15 cellular contexts compared by ENCODE assay signal in the genomic region with DNA sequence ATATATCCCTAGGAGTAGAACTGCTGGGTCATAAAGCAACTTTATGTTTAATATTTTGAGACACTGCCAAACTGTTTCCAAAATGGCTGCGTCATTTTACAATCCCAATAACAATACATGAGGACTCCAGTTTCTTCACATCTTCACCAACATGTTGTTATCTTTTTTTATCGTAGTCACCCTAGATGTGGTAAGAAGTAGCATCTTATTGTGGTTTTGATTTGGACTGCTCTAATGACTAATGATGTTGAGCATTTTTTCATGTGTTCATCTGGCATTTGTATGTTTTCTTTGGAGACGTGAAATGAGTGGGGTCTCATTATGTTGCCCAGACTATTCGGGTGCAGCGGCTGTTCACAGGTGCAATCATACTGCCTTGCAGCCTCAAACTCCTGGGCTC.
"Had no signal": no experiment of that assay in that cellular context is flagged by ENCODE, and none has a peak within 500 bp of the region (broad histone marks: within the 10 kb centered on the region; RNA-seq: fewer than 3 reads in every experiment).

No MANE protein-coding gene starts in this region.

- H3K27ac ChIP-seq: colonic mucosa, heart left ventricle, lower lobe of right lung, spleen, testis, upper lobe of right lung had no signal

- H3K4me1 ChIP-seq: colonic mucosa, lower lobe of right lung, spleen, testis, upper lobe of right lung had no signal

- DNase-seq: activated CD4-positive, alpha-beta T cell treated with anti-CD3 and anti-CD28 coated beads, Interleukin-2, amount 10 ng/mL, durations not matched to agents 7 days and 5 days; activated CD4-positive, CD25-positive, alpha-beta regulatory T cell; colonic mucosa; heart left ventricle; left cardiac atrium; lower lobe of right lung; spleen; stimulated activated naive CD8-positive, alpha-beta T cell treated with anti-CD3 and anti-CD28 coated beads, Interleukin-15, amount 100 ng/mL, for 72 hours; testis; upper lobe of right lung had no signal

- H3K4me1 Mint-ChIP-seq: activated CD4-positive, alpha-beta T cell treated with anti-CD3 and anti-CD28 coated beads, Interleukin-2, amount 10 ng/mL, durations not matched to agents 7 days and 5 days; mesothelial cell of epicardium; stimulated activated naive CD8-positive, alpha-beta T cell treated with anti-CD3 and anti-CD28 coated beads, Interleukin-15, amount 100 ng/mL, for 72 hours had no signal

- H3K4me3 Mint-ChIP-seq: activated CD4-positive, alpha-beta T cell treated with anti-CD3 and anti-CD28 coated beads, Interleukin-2, amount 10 ng/mL, durations not matched to agents 7 days and 5 days; activated T-helper 1 cell treated with anti-CD3 and anti-CD28 coated beads, Interleukin-12 subunit alpha, Interleukin-12 subunit beta, Interleukin-2, Interleukin-4 antibody, amounts not matched to agents 30 ng/mL and 10 ng/mL and 1 ng/mL, durations not matched to agents 14 hours and 24 hours and 36 hours; mesothelial cell of epicardium; stimulated activated naive CD8-positive, alpha-beta T cell treated with anti-CD3 and anti-CD28 coated beads, Interleukin-15, amount 100 ng/mL, for 72 hours; T-helper 2 cell treated with Interferon-gamma antibody and Interleukin-4, amounts not matched to agents 5 μg/mL and 100 μg/mL, for 36 hours had no signal

- H3K27ac Mint-ChIP-seq: activated CD4-positive, alpha-beta T cell treated with anti-CD3 and anti-CD28 coated beads, Interleukin-2, amount 10 ng/mL, durations not matched to agents 7 days and 5 days; activated T-helper 1 cell treated with anti-CD3 and anti-CD28 coated beads, Interleukin-12 subunit alpha, Interleukin-12 subunit beta, Interleukin-2, Interleukin-4 antibody, amounts not matched to agents 30 ng/mL and 10 ng/mL and 1 ng/mL, durations not matched to agents 14 hours and 24 hours and 36 hours; mesothelial cell of epicardium; stimulated activated naive CD8-positive, alpha-beta T cell treated with anti-CD3 and anti-CD28 coated beads, Interleukin-15, amount 100 ng/mL, for 72 hours; T-helper 2 cell treated with Interferon-gamma antibody and Interleukin-4, amounts not matched to agents 5 μg/mL and 100 μg/mL, for 36 hours had no signal

- H3K27me3 ChIP-seq: colonic mucosa, heart left ventricle, spleen, testis, upper lobe of right lung had no signal

- H3K9me3 ChIP-seq: colonic mucosa, heart left ventricle, lower lobe of right lung, spleen, testis, upper lobe of right lung had no signal

- ATAC-seq: esophagus mucosa; heart left ventricle; left cardiac atrium; lower lobe of right lung; sciatic nerve; stimulated activated naive CD8-positive, alpha-beta T cell treated with anti-CD3 and anti-CD28 coated beads, Interleukin-15, amount 100 ng/mL, for 72 hours; upper lobe of right lung had no signal

- H3K9me3 Mint-ChIP-seq: activated CD4-positive, alpha-beta T cell treated with anti-CD3 and anti-CD28 coated beads, Interleukin-2, amount 10 ng/mL, durations not matched to agents 7 days and 5 days; activated T-helper 1 cell treated with anti-CD3 and anti-CD28 coated beads, Interleukin-12 subunit alpha, Interleukin-12 subunit beta, Interleukin-2, Interleukin-4 antibody, amounts not matched to agents 30 ng/mL and 10 ng/mL and 1 ng/mL, durations not matched to agents 14 hours and 24 hours and 36 hours; mesothelial cell of epicardium; stimulated activated naive CD8-positive, alpha-beta T cell treated with anti-CD3 and anti-CD28 coated beads, Interleukin-15, amount 100 ng/mL, for 72 hours; T-helper 2 cell treated with Interferon-gamma antibody and Interleukin-4, amounts not matched to agents 5 μg/mL and 100 μg/mL, for 36 hours had no signal

- H3K27me3 Mint-ChIP-seq: activated CD4-positive, alpha-beta T cell treated with anti-CD3 and anti-CD28 coated beads, Interleukin-2, amount 10 ng/mL, durations not matched to agents 7 days and 5 days; stimulated activated naive CD8-positive, alpha-beta T cell treated with anti-CD3 and anti-CD28 coated beads, Interleukin-15, amount 100 ng/mL, for 72 hours had no signal

- H3K36me3 Mint-ChIP-seq: mesothelial cell of epicardium had no signal

- H3K4me3 ChIP-seq: colonic mucosa, heart left ventricle, lower lobe of right lung, spleen, testis, upper lobe of right lung had no signal
